10 cellular contexts compared by ENCODE assay signal in genomic region chr4:173752610-173753009, GRCh38.
DNase-seq lines count a peak whose midpoint lies in the region; ATAC-seq and TF ChIP-seq lines count a peak whose summit lies in the region.
"Had no signal": no experiment of that assay in that cellular context is flagged by ENCODE, and none has a peak within 500 bp of the region (broad histone marks: within the 10 kb centered on the region; RNA-seq: fewer than 3 reads in every experiment).

No MANE protein-coding gene starts in this region.

- no peak overlapping the region for H3K27ac ChIP-seq in ovary

- no peaks in the 10 kb centered on the region for H3K36me3 Mint-ChIP-seq in WTC11
- H3K36me3 Mint-ChIP-seq: naive B cell had no signal

- H3K27ac Mint-ChIP-seq in WTC11, result no peak overlapping the region
- H3K27ac Mint-ChIP-seq: activated B cell treated with CpG ODN at 0.5 μM for 24 hours, naive B cell had no signal

- no peaks in the 10 kb centered on the region for H3K36me3 ChIP-seq in ovary

- 54 to 62% (median 61%) methylated on average over 7 of the region's 7 CpGs for WGBS in ovary, 3 donors

- H3K9me3 ChIP-seq in ovary, result no peaks in the 10 kb centered on the region

- H3K4me1 ChIP-seq in ovary (ENCODE audit: insufficient read depth), result no peaks in the 10 kb centered on the region

- TF ChIP-seq CTCF in WTC11 (IDR thresholded peaks at IDR 0.05) (peak; percentile 86), ovary (IDR thresholded peaks at IDR 0.05) (no peak)

- no peak for TF ChIP-seq POLR2A in ovary (IDR thresholded peaks at IDR 0.05)

- CTCF ChIA-PET in WTC11 (lab: Charles Lee), result interaction anchor here (0.6 to 1.5 kb wide), 49 partner anchors 9 to 401 kb away, joined by 3 to 22 read pairs (median 4); partner anchors contain the start of genes HAND2 and SCRG1

- H3K27me3 ChIP-seq in ovary, result no peaks in the 10 kb centered on the region

- POLR2A ChIA-PET in WTC11 (lab: Charles Lee), result no interaction called here

- ATAC-seq in HG03095 (IDR thresholded peaks at IDR 0.05; ENCODE audit: unreplicated experiment) (peak; percentile 74), WTC11 (peak; percentile 96), GM18858 (IDR thresholded peaks at IDR 0.05; ENCODE audit: unreplicated experiment) (no peak)

- no peak for TF ChIP-seq EP300 in ovary (IDR thresholded peaks at IDR 0.05)

- H3K9me3 Mint-ChIP-seq in WTC11, result no peaks in the 10 kb centered on the region
- H3K9me3 Mint-ChIP-seq: activated B cell treated with CpG ODN at 0.5 μM for 24 hours, naive B cell had no signal

- DNase-seq in DMS 273 (lab: John Stamatoyannopoulos, UW; ENCODE audit: unreplicated experiment) (peak; percentile 63), DMS 273 treated with DMSO at 0.1 percent for 48 hours (lab: John Stamatoyannopoulos, UW) (no peak), WTC11 (ENCODE audit: low spot score) (peak; percentile 88), left kidney (ENCODE audit: low read depth, low spot score) (peak; percentile 40), ovary (no peak), NCI-H1092 (lab: John Stamatoyannopoulos, UW) (no peak)
- DNase-seq: activated B cell treated with CpG ODN at 0.5 μM for 24 hours, naive B cell had no signal

- 0 out of 2 replicates have a peak, but pooled peaks cover 4% of the 10 kb centered on the region for H3K4me1 Mint-ChIP-seq in WTC11
- H3K4me1 Mint-ChIP-seq: activated B cell treated with CpG ODN at 0.5 μM for 24 hours, naive B cell had no signal

- peaks cover 5% of the 10 kb centered on the region; the same call in 1 of the 2 replicates for H3K27me3 Mint-ChIP-seq in WTC11 (ENCODE audit: low read depth)
- H3K27me3 Mint-ChIP-seq: activated B cell treated with CpG ODN at 0.5 μM for 24 hours, naive B cell had no signal

- H3K4me3 Mint-ChIP-seq in WTC11, result no peak overlapping the region
- H3K4me3 Mint-ChIP-seq: activated B cell treated with CpG ODN at 0.5 μM for 24 hours, naive B cell had no signal

- no peak overlapping the region for H3K4me3 ChIP-seq in ovary

- intact Hi-C loops in ovary (cut with DNase I), result no loop called here

TF ChIP-seq in WTC11, 78 proteins besides CTCF, POLR2A, EP300 and RAD21:
- TF ChIP-seq SOX15 (CRISPR knock-in tag; IDR thresholded peaks at IDR 0.05) (no peak), ZNF425 (CRISPR knock-in tag; conservative IDR thresholded peaks at IDR 0.05) (no peak), RELA (CRISPR knock-in tag; IDR thresholded peaks at IDR 0.05; ENCODE audit: borderline replicate concordance) (no peak)

Comparison
In these comparisons a context has a peak if more than half of its experiments do, and no peak if none do; other contexts are left out.
1. DNase-seq: peak in DMS 273 (single experiment), WTC11 (single experiment) and left kidney (single experiment); none in DMS 273 treated with DMSO at 0.1 percent for 48 hours (single experiment), ovary (0 of 5) and NCI-H1092 (single experiment).